In the genomic region with DNA sequence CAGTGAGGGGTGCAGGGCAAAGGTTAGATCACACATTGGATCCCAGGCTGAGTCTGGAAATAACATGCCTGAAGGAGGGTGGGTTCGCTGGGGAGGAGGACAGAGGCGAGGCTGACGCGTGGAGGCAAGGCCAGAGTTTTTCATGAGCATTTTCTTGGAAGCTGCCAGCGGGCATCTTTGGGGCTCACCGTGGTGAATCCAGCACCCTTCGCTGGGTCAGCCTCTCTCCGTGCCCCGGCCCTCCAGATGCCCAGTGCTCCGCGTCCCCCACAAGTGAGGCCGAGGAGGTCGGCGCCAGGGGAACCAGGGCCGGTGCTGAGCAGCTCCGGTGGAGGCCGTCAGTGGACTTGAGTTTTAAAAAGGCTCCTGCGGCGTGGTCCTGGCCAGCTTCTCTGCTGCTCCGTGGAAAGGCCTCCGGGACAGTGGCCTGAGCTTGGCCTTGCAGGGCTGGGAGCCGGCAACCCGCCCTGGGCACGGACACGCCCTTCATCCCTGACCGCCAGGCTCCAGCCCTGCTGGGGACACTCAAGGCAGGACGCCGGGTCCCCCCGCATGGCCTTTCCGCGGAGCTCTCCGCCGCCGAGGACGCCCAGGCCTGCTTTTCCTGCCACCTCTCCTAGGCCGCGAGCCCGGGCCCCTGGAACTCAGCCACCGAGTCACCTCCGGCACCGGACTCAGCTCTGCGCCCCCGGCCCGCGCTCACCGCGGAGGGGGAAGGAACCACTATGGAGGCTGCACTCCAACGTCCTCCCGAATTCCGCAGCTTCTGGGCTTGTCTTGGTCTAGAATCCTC, we compare ENCODE assay signal across 1 cellular context.
TF ChIP-seq lines count a peak whose summit lies in the region.

No MANE protein-coding gene starts in this region.

TF ChIP-seq in H1, 55 proteins besides CTCF, POLR2A, EP300 and RAD21:
- TF ChIP-seq, protein P1, sequence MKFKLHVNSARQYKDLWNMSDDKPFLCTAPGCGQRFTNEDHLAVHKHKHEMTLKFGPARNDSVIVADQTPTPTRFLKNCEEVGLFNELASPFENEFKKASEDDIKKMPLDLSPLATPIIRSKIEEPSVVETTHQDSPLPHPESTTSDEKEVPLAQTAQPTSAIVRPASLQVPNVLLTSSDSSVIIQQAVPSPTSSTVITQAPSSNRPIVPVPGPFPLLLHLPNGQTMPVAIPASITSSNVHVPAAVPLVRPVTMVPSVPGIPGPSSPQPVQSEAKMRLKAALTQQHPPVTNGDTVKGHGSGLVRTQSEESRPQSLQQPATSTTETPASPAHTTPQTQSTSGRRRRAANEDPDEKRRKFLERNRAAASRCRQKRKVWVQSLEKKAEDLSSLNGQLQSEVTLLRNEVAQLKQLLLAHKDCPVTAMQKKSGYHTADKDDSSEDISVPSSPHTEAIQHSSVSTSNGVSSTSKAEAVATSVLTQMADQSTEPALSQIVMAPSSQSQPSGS (IDR thresholded peaks at IDR 0.05; ENCODE audit: low read length): no peak
